8 cellular contexts compared by ENCODE assay signal in genomic region chr12:6534158-6534913, GRCh38. TPM values are rescaled to one million over a fixed set of nuclear protein-coding genes. Genes with fewer than 3 reads are reported as not detected.
DNase-seq lines count a peak whose midpoint lies in the region; ATAC-seq and TF ChIP-seq lines count a peak whose summit lies in the region.

Gene GAPDH, plus strand, starts transcription at chr12:6534517. Its CDS starts 316 bp downstream, at chr12:6534833.

- ATAC-seq in GM19397 (IDR thresholded peaks at IDR 0.05; ENCODE audit: unreplicated experiment) (peak; percentile 58), HG03571 (IDR thresholded peaks at IDR 0.05; ENCODE audit: unreplicated experiment) (peak; percentile 52), right lobe of liver (peak; percentile 70 to 83 (median 76))

- no peak for TF ChIP-seq CTCF in right lobe of liver (IDR thresholded peaks at IDR 0.05)

- intact Hi-C loops in right lobe of liver (cut with DNase I), result loop anchor here in 1 of 2 donors (10.0 kb wide), 1 partner anchor 200 kb away; no protein-coding TSS in a partner anchor

- 0% methylated on average over 22 of the region's 69 CpGs for WGBS in right lobe of liver (ENCODE audit: insufficient coverage, low coverage, low lambda C conversion rate, missing lambda C conversion rate)

- H3K27me3 ChIP-seq in right lobe of liver, result no peaks in the 10 kb centered on the region

- TF ChIP-seq POLR2A in right lobe of liver (IDR thresholded peaks at IDR 0.05), result peak; percentile 97

- no peaks in the 10 kb centered on the region for H3K9me3 ChIP-seq in right lobe of liver

- H3K36me3 ChIP-seq in right lobe of liver, result peaks cover 7 to 53% (median 24%) of the 10 kb centered on the region in 4 donors

- peak within 1 kb of the TSS; percentile 82 to 99 (median 88) for H3K4me3 ChIP-seq in right lobe of liver

- DNase-seq in CD1c-positive myeloid dendritic cell (ENCODE audit: extremely low spot score) (peak; percentile 96), NCI-H774 (lab: John Stamatoyannopoulos, UW) (peak; percentile 98), dermis microvascular lymphatic vessel endothelial cell (ENCODE audit: low read depth in 2 of 2) (peak; percentile 87 to 97), right lobe of liver (peak; percentile 94 to 97 (median 96))
- DNase-seq in activated CD4-positive, alpha-beta T cell treated with anti-CD3 and anti-CD28 coated beads, Interleukin-2, amount 50 U/mL, for 48 hours, result peak; percentile 91 to 92
- peak; percentile 84 to 88 for DNase-seq in stimulated activated CD4-positive, alpha-beta T cell treated with anti-CD3 and anti-CD28 coated beads, Interleukin-4, amount 100 ng/mL, for 48 hours (ENCODE audit: low read depth in 2 of 2)

- peak within 1 kb of the TSS; percentile 93 to 97 (median 95) for H3K27ac ChIP-seq in right lobe of liver

- H3K4me1 ChIP-seq in right lobe of liver, result peaks cover 5 to 39% (median 20%) of the 10 kb centered on the region in 4 donors

RNA-seq across cellular contexts. Expression of gene GAPDH, which starts in this region (rescaled TPM):
- 4,334 and 4,542 TPM in 2 replicates for total RNA-seq in dermis microvascular lymphatic vessel endothelial cell
- total RNA-seq in right lobe of liver, result 1,000 to 10,000 TPM in 4 of 6 experiments, 100 to 1,000 TPM in 2; 788 to 3,247 (median 1,580) TPM

Comparison
In these comparisons a context has a peak if more than half of its experiments do, and no peak if none do; other contexts are left out.
1. Peak in every context shown above with its lines: DNase-seq, ATAC-seq, H3K4me3 ChIP-seq and H3K27ac ChIP-seq.